ENCODE assay signal across 23 cellular contexts in the genomic region with DNA sequence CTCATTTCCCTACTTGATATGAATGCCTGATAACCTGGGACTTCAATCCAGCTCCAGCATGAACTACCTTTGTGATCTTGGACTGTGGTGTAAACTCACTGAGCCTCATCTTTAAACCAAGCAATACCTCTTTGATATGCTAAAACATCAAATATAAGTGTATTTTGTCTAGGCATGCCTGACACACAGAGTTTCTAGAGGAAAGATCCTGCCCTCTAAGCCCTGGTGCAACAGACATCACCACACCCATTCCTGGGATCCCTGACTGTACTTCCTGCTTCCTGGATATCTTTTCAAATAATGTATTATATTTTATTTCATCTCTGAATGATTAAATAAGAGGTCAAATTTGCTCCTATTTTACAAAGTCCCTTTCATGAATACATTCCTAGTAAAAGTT. TPM values are rescaled to one million over a fixed set of nuclear protein-coding genes. Genes with fewer than 3 reads are reported as not detected.
DNase-seq lines count a peak whose midpoint lies in the region; ATAC-seq, FAIRE-seq and TF ChIP-seq lines count a peak whose summit lies in the region.
"Had no signal": no experiment of that assay in that cellular context is flagged by ENCODE, and none has a peak within 500 bp of the region (broad histone marks: within the 10 kb centered on the region; RNA-seq: fewer than 3 reads in every experiment).

No MANE protein-coding gene starts in this region.

- H3K4me1 Mint-ChIP-seq in activated T-helper 17 cell treated with anti-CD3 and anti-CD28 coated beads, Interleukin-2, amount 50 U/mL, for 72 hours = peaks cover 20% of the 10 kb centered on the region

- H3K4me3 ChIP-seq in endothelial cell of umbilical vein (replicated peaks in 1 of 3; ENCODE audit: insufficient read depth in 1 of 3, low read depth in 1 of 3, low read length in 3 of 3) = no peak overlapping the region
- H3K4me3 ChIP-seq in right cardiac atrium (ENCODE audit: low read length) = no peak overlapping the region
- H3K4me3 ChIP-seq: body of pancreas, esophagus muscularis mucosa, ovary, thoracic aorta had no signal

- DNase-seq in EH (ENCODE audit: low read depth) = peak; percentile 8
- peak; percentile 64 for DNase-seq in LHCN-M2 (ENCODE audit: low read depth)
- DNase-seq in endothelial cell of umbilical vein (ENCODE audit: low read depth, low spot score) = peak; percentile 33
- DNase-seq in kidney tubule cell (ENCODE audit: low spot score) = peak; percentile 45
- DNase-seq in right cardiac atrium = no peak
- no peak for DNase-seq in stimulated activated naive CD4-positive, alpha-beta T cell treated with Interleukin-2 at 50 U/mL for 16 hours (lab: John Stamatoyannopoulos, UW)
- DNase-seq: activated CD4-positive, alpha-beta T cell treated with anti-CD3 and anti-CD28 coated beads for 1 hour; body of pancreas; effector CD8-positive, alpha-beta T cell; mesendoderm; natural killer cell; NCI-H1417 treated with DMSO at 0.1 percent for 48 hours; NCI-H510A; ovary; stimulated activated CD4-positive, alpha-beta T cell treated with anti-CD3 and anti-CD28 coated beads, Interleukin-4, amount 100 ng/mL, for 4 hours; stimulated activated naive CD4-positive, alpha-beta T cell; T-helper 1 cell had no signal

- no peak overlapping the region for H3K9ac ChIP-seq in endothelial cell of umbilical vein (replicated peaks; ENCODE audit: extremely low read depth, insufficient read depth, low read length)

- H3K27me3 ChIP-seq in endothelial cell of umbilical vein (ENCODE audit: control insufficient read depth in 2 of 2, insufficient read depth in 2 of 2, low read length in 2 of 2) (no peaks in the 10 kb centered on the region), right cardiac atrium (ENCODE audit: control insufficient read depth, insufficient read depth) (no peaks in the 10 kb centered on the region)
- H3K27me3 ChIP-seq: ovary had no signal

- no peaks in the 10 kb centered on the region for H3K9me3 ChIP-seq in endothelial cell of umbilical vein (replicated peaks; ENCODE audit: control insufficient read depth, insufficient read depth, low read length)
- H3K9me3 ChIP-seq in right cardiac atrium (ENCODE audit: control insufficient read depth, low read length) = no peaks in the 10 kb centered on the region
- H3K9me3 ChIP-seq: body of pancreas, esophagus muscularis mucosa, ovary, thoracic aorta had no signal

- H3K4me1 ChIP-seq in endothelial cell of umbilical vein (ENCODE audit: control insufficient read depth, extremely low read depth, insufficient read depth, low read length) (peaks cover 59% of the 10 kb centered on the region), right cardiac atrium (ENCODE audit: control insufficient read depth, insufficient read depth, low read length) (no peaks in the 10 kb centered on the region)
- H3K4me1 ChIP-seq: body of pancreas had no signal

- no peaks in the 10 kb centered on the region for H3K36me3 Mint-ChIP-seq in activated T-helper 17 cell treated with anti-CD3 and anti-CD28 coated beads, Interleukin-2, amount 50 U/mL, for 72 hours (ENCODE audit: low read depth)
- H3K36me3 Mint-ChIP-seq: natural killer cell had no signal

- no peaks in the 10 kb centered on the region for H3K9me3 Mint-ChIP-seq in activated T-helper 17 cell treated with anti-CD3 and anti-CD28 coated beads, Interleukin-2, amount 50 U/mL, for 72 hours
- H3K9me3 Mint-ChIP-seq: natural killer cell had no signal

- FAIRE-seq in endothelial cell of umbilical vein (lab: Jason Lieb, UNC) = no peak
- FAIRE-seq: D721Med had no signal

- TF ChIP-seq CTCF in endothelial cell of umbilical vein (IDR thresholded peaks at IDR 0.05; ENCODE audit: extremely low read depth in 1 of 2, insufficient read depth in 1 of 2, low read depth in 1 of 2, low read length in 2 of 2) = no peak

- CTCF ChIA-PET in endothelial cell of umbilical vein (lab: Charles Lee) = interaction anchor here (1.0 to 1.4 kb wide), 3 partner anchors 8 to 72 kb away, joined by 3 read pairs; no protein-coding TSS in a partner anchor

- H3K4me3 Mint-ChIP-seq in activated T-helper 17 cell treated with anti-CD3 and anti-CD28 coated beads, Interleukin-2, amount 50 U/mL, for 72 hours = no peak overlapping the region
- H3K4me3 Mint-ChIP-seq: natural killer cell had no signal

- H3K27ac Mint-ChIP-seq in activated T-helper 17 cell treated with anti-CD3 and anti-CD28 coated beads, Interleukin-2, amount 50 U/mL, for 72 hours = no peak overlapping the region
- H3K27ac Mint-ChIP-seq: natural killer cell had no signal

- peaks cover 53% of the 10 kb centered on the region for H3K79me2 ChIP-seq in endothelial cell of umbilical vein (ENCODE audit: control insufficient read depth, insufficient read depth, low read length)

- no TSS peak for BruUV-seq in endothelial cell of umbilical vein (replicated peaks; lab: Mats Ljungman, UMichigan)

- no peak for TF ChIP-seq POLR2A in endothelial cell of umbilical vein (IDR thresholded peaks at IDR 0.05; ENCODE audit: low read depth, low read length)

- H3K36me3 ChIP-seq in endothelial cell of umbilical vein (ENCODE audit: control insufficient read depth in 2 of 2, extremely low read depth in 1 of 2, insufficient read depth in 2 of 2, low read length in 2 of 2) = no peaks in the 10 kb centered on the region
- H3K36me3 ChIP-seq: esophagus muscularis mucosa, ovary, thoracic aorta had no signal

- H3K27ac ChIP-seq in endothelial cell of umbilical vein (ENCODE audit: insufficient read depth, low read depth, low read length) (peak overlapping the region; percentile 95), right cardiac atrium (ENCODE audit: low read length) (no peak overlapping the region)
- H3K27ac ChIP-seq: body of pancreas, C4-2B, esophagus muscularis mucosa, ovary, thoracic aorta had no signal

- H2AFZ ChIP-seq in endothelial cell of umbilical vein (ENCODE audit: low read depth, low read length) = no peak overlapping the region

- POLR2A ChIA-PET in endothelial cell of umbilical vein (lab: Charles Lee) = no interaction called here

- intact Hi-C loops in endothelial cell of umbilical vein (cut with micrococcal nuclease) (loop anchor here (10.0 kb wide), 1 partner anchor 1190 kb away; no protein-coding TSS in a partner anchor), right cardiac atrium (cut with DNase I) (no loop called here)

- no peaks in the 10 kb centered on the region for H4K20me1 ChIP-seq in endothelial cell of umbilical vein (replicated peaks; ENCODE audit: control insufficient read depth, extremely low read depth, insufficient read depth, low read length)

- dilution Hi-C loops in endothelial cell of umbilical vein (cut with MboI; ENCODE audit: extremely low pct_ligation_motif_present, low sequenced_read_pairs) = no loop called here

- H3K9me1 ChIP-seq in endothelial cell of umbilical vein (replicated peaks; ENCODE audit: control insufficient read depth, extremely low read depth, insufficient read depth, low read length) = no peaks in the 10 kb centered on the region

- H3K27me3 Mint-ChIP-seq in activated T-helper 17 cell treated with anti-CD3 and anti-CD28 coated beads, Interleukin-2, amount 50 U/mL, for 72 hours = no peaks in the 10 kb centered on the region

- H3K4me2 ChIP-seq in endothelial cell of umbilical vein (ENCODE audit: insufficient read depth, low read length) = peak overlapping the region; percentile 13

- no peak for ATAC-seq in right cardiac atrium
- ATAC-seq in activated T-helper 17 cell treated with anti-CD3 and anti-CD28 coated beads, Interleukin-2, amount 50 U/mL, for 72 hours (replicated peaks) = no peak
- no peak for ATAC-seq in HG03439 (IDR thresholded peaks at IDR 0.05; ENCODE audit: unreplicated experiment)
- ATAC-seq: body of pancreas, natural killer cell had no signal

TF ChIP-seq in endothelial cell of umbilical vein, 7 proteins besides CTCF, POLR2A, EP300 and RAD21:
- TF ChIP-seq MYC (IDR thresholded peaks at IDR 0.05; ENCODE audit: low read depth, low read length) = no peak
- no peak for TF ChIP-seq GATA2 (IDR thresholded peaks at IDR 0.05; ENCODE audit: insufficient read depth, insufficient read length, low read depth, low read length)
- TF ChIP-seq JUN (IDR thresholded peaks at IDR 0.05; ENCODE audit: borderline replicate concordance, insufficient read depth, insufficient read length, low read depth) = no peak
- TF ChIP-seq FOS (IDR thresholded peaks at IDR 0.05; ENCODE audit: borderline replicate concordance, insufficient read depth, low read length) = peak; percentile 46
- TF ChIP-seq EZH2 (IDR thresholded peaks at IDR 0.05; ENCODE audit: borderline replicate concordance, low read depth, low read length, severe bottlenecking) = no peak

RNA-seq across cellular contexts. Expression of gene ANXA2R, which starts 55.8 kb away (rescaled TPM):
- 1.7 and 2.6 TPM in 2 replicates for total RNA-seq in LHCN-M2 (2014; rRNA removed)
- polyA plus RNA-seq in LHCN-M2 (2012) = 1.5 TPM
- 6.6 and 8.1 TPM in 2 replicates for total RNA-seq in endothelial cell of umbilical vein
- 10.4 and 11.1 TPM in 2 replicates for polyA plus RNA-seq in endothelial cell of umbilical vein
- 8.6 and 9.1 TPM in 2 replicates for polyA plus RNA-seq in endothelial cell of umbilical vein (2011; cell fraction: cytosol; rRNA removed)
- polyA plus RNA-seq in endothelial cell of umbilical vein (2011; cell fraction: nucleus; rRNA removed) = 6.8 and 7.3 TPM in 2 replicates
- polyA plus RNA-seq in endothelial cell of umbilical vein (2012) = 3.9 and 4.3 TPM in 2 replicates
- 7.2 and 7.3 TPM in 2 replicates for polyA minus RNA-seq in endothelial cell of umbilical vein
- polyA minus RNA-seq in endothelial cell of umbilical vein (2011; cell fraction: cytosol; rRNA and poly(A)+ RNA removed) = 1.2 TPM
- polyA minus RNA-seq in endothelial cell of umbilical vein (2011; cell fraction: nucleus; rRNA and poly(A)+ RNA removed) = 12.9 and 14.0 TPM in 2 replicates
- total RNA-seq in right cardiac atrium = 1 to 10 TPM in 3 of 4 donors, under 1 TPM in 1; 0.95 to 1.9 (median 1.4) TPM
- 1.4 TPM for polyA plus RNA-seq in right cardiac atrium
- total RNA-seq in activated T-helper 17 cell treated with anti-CD3 and anti-CD28 coated beads, Interleukin-2, amount 50 U/mL, for 72 hours = 1 to 10 TPM; 2.4 to 6.2 TPM

Comparison
In these comparisons a context has a peak if more than half of its experiments do, and no peak if none do; other contexts are left out.
1. DNase-seq: peak in EH (single experiment), LHCN-M2 (single experiment), endothelial cell of umbilical vein (single experiment) and kidney tubule cell (single experiment); none in right cardiac atrium (0 of 3) and stimulated activated naive CD4-positive, alpha-beta T cell treated with Interleukin-2 at 50 U/mL for 16 hours (single experiment).